ENCODE assay signal across 8 cellular contexts in genomic region chr12:60494249-60494648, GRCh38.
DNase-seq lines count a peak whose midpoint lies in the region; ATAC-seq and TF ChIP-seq lines count a peak whose summit lies in the region.

No MANE protein-coding gene starts in this region.

- peak; percentile 86 for TF ChIP-seq CTCF in chondrocyte (IDR thresholded peaks at IDR 0.05)

- H3K27ac Mint-ChIP-seq in chondrocyte (ENCODE audit: unreplicated experiment) = no peak overlapping the region

- H3K9me3 Mint-ChIP-seq in chondrocyte (ENCODE audit: low read depth) = no peaks in the 10 kb centered on the region

- H3K4me1 Mint-ChIP-seq in chondrocyte (ENCODE audit: low read depth) = no peaks in the 10 kb centered on the region

- DNase-seq in SIG-M5 treated with dmso at 0.1 percent for 504 hours (lab: John Stamatoyannopoulos, UW; ENCODE audit: unreplicated experiment) (peak; percentile 27), SIG-M5 (lab: John Stamatoyannopoulos, UW) (no peak), NCI-H2029 treated with DMSO at 0.1 percent for 48 hours (lab: John Stamatoyannopoulos, UW) (peak; percentile 6), chondrocyte (ENCODE audit: low spot score) (no peak), pons (ENCODE audit: low spot score) (peak; percentile 40), NCI-H2107 (lab: John Stamatoyannopoulos, UW) (no peak)
- no peak for DNase-seq in stimulated activated CD4-positive, alpha-beta T cell treated with anti-CD3 and anti-CD28 coated beads, Interleukin-2, amount 100 ng/mL, for 48 hours

- H3K36me3 Mint-ChIP-seq in chondrocyte (ENCODE audit: low read depth) = no peaks in the 10 kb centered on the region

- peaks cover 7% of the 10 kb centered on the region for H3K27me3 Mint-ChIP-seq in chondrocyte (ENCODE audit: low read depth)

- ATAC-seq in GM21737 (IDR thresholded peaks at IDR 0.05; ENCODE audit: unreplicated experiment) = no peak

- H3K4me3 Mint-ChIP-seq in chondrocyte (ENCODE audit: unreplicated experiment) = no peak overlapping the region

Comparison
In these comparisons a context has a peak if more than half of its experiments do, and no peak if none do; other contexts are left out.
1. DNase-seq: peak in SIG-M5 treated with dmso at 0.1 percent for 504 hours (single experiment), NCI-H2029 treated with DMSO at 0.1 percent for 48 hours (single experiment) and pons (single experiment); none in SIG-M5 (single experiment), chondrocyte (single experiment), NCI-H2107 (single experiment) and stimulated activated CD4-positive, alpha-beta T cell treated with anti-CD3 and anti-CD28 coated beads, Interleukin-2, amount 100 ng/mL, for 48 hours (0 of 2).